In genomic region chr18:49699303-49699702, GRCh38 we compare ENCODE assay signal across 22 cellular contexts.
DNase-seq lines count a peak whose midpoint lies in the region; ATAC-seq, FAIRE-seq and TF ChIP-seq lines count a peak whose summit lies in the region.
"Had no signal": no experiment of that assay in that cellular context is flagged by ENCODE, and none has a peak within 500 bp of the region (broad histone marks: within the 10 kb centered on the region; RNA-seq: fewer than 3 reads in every experiment).

No MANE protein-coding gene starts in this region.

- peaks cover 8% of the 10 kb centered on the region for H3K4me1 ChIP-seq in PC-3 (ENCODE audit: insufficient read depth, low read length)
- H3K4me1 ChIP-seq in foreskin keratinocyte, result peaks cover 4% of the 10 kb centered on the region

- H3K4me2 ChIP-seq in PC-3 (ENCODE audit: low read length), result no peak overlapping the region

- H3K27ac Mint-ChIP-seq in nephron progenitor cell, result peak overlapping the region; percentile 58
- H3K27ac Mint-ChIP-seq: B cell; CD8-positive, alpha-beta T cell had no signal

- H3K27ac ChIP-seq in PC-3 (ENCODE audit: low read length), result 0 out of 2 replicates have a peak overlapping the region, but pooled peaks have one; percentile 69
- H3K27ac ChIP-seq in foreskin keratinocyte, result peak overlapping the region; percentile 58
- H3K27ac ChIP-seq: C4-2B, GM23248, HL-60 had no signal

- no peaks in the 10 kb centered on the region for H3K9me3 Mint-ChIP-seq in nephron progenitor cell
- H3K9me3 Mint-ChIP-seq: CD8-positive, alpha-beta T cell had no signal

- FAIRE-seq in bronchial epithelial cell (lab: Jason Lieb, UNC), result no peak
- FAIRE-seq: A204.1, D721Med, G401.6, GM12892, GM19239 had no signal

- H3K79me2 ChIP-seq in PC-3 (ENCODE audit: low read length), result no peaks in the 10 kb centered on the region

- ATAC-seq in PC-3, result no peak
- peak; percentile 75 for ATAC-seq in foreskin keratinocyte
- no peak for ATAC-seq in GM19455 (IDR thresholded peaks at IDR 0.05; ENCODE audit: unreplicated experiment)
- ATAC-seq: CD8-positive, alpha-beta T cell had no signal

- no peaks in the 10 kb centered on the region for H3K27me3 ChIP-seq in PC-3 (ENCODE audit: low read length)
- H3K27me3 ChIP-seq in bronchial epithelial cell (ENCODE audit: control insufficient read depth, insufficient read depth, low read length), result no peaks in the 10 kb centered on the region
- no peaks in the 10 kb centered on the region for H3K27me3 ChIP-seq in foreskin keratinocyte

- intact Hi-C loops in PC-3 (cut with micrococcal nuclease), result loop anchor here (10.0 kb wide), 1 partner anchor 135 kb away; the partner anchor contains the start of gene LIPG

- CTCF ChIA-PET in PC-3 (lab: Charles Lee), result no interaction called here

- H3K9ac ChIP-seq in PC-3 (ENCODE audit: low read length), result no peak overlapping the region
- H3K9ac ChIP-seq: GM23248 had no signal

- H3K36me3 ChIP-seq in PC-3 (ENCODE audit: low read depth, low read length) (no peaks in the 10 kb centered on the region), bronchial epithelial cell (ENCODE audit: control insufficient read depth, insufficient read depth, low read length) (no peaks in the 10 kb centered on the region)

- peaks cover 67% of the 10 kb centered on the region for H3K4me1 Mint-ChIP-seq in nephron progenitor cell
- H3K4me1 Mint-ChIP-seq: B cell had no signal

- H3K4me3 ChIP-seq in PC-3 (ENCODE audit: low read length), result no peak overlapping the region
- H3K4me3 ChIP-seq in bronchial epithelial cell (ENCODE audit: low read depth, low read length), result no peak overlapping the region
- H3K4me3 ChIP-seq: GM23248 had no signal

- H3K27me3 Mint-ChIP-seq in nephron progenitor cell (ENCODE audit: low read depth, poor library complexity), result peaks cover 3% of the 10 kb centered on the region

- no peak overlapping the region for H2AFZ ChIP-seq in PC-3 (ENCODE audit: low read length)
- H2AFZ ChIP-seq: GM23248 had no signal

- no peaks in the 10 kb centered on the region for H3F3A ChIP-seq in PC-3 (ENCODE audit: low read length, unreplicated experiment)

- H3K9me2 ChIP-seq in PC-3 (replicated peaks; ENCODE audit: low read length), result no peaks in the 10 kb centered on the region

- no peak for DNase-seq in PC-3
- DNase-seq in bronchial epithelial cell (ENCODE audit: low read depth), result peak; percentile 92
- DNase-seq in foreskin keratinocyte, result peak; percentile 59 to 65
- DNase-seq in nephron progenitor cell, result no peak
- DNase-seq in NCI-H510A (lab: John Stamatoyannopoulos, UW), result no peak
- no peak for DNase-seq in GM03348 (ENCODE audit: low spot score)
- DNase-seq: CD8-positive, alpha-beta T cell; COR-L47; DMS153; DMS79 treated with DMSO at 0.1 percent for 48 hours; EL; GM23248; H7 had no signal

- H3K9me3 ChIP-seq in PC-3 (ENCODE audit: low read length), result no peaks in the 10 kb centered on the region

- H3K4me3 Mint-ChIP-seq in nephron progenitor cell, result no peak overlapping the region
- H3K4me3 Mint-ChIP-seq: B cell; CD8-positive, alpha-beta T cell had no signal

- POLR2A ChIA-PET in PC-3 (lab: Charles Lee; ENCODE audit: unreplicated experiment), result no interaction called here

- TF ChIP-seq CTCF in PC-3 (conservative IDR thresholded peaks at IDR 0.05; ENCODE audit: low read depth, low read length) (no peak), bronchial epithelial cell (IDR thresholded peaks at IDR 0.05; ENCODE audit: insufficient read depth, low read length, severe bottlenecking) (no peak), foreskin keratinocyte (conservative IDR thresholded peaks at IDR 0.05) (no peak), nephron progenitor cell (IDR thresholded peaks at IDR 0.05) (no peak)

- H3K36me3 Mint-ChIP-seq in nephron progenitor cell (ENCODE audit: low read depth), result no peaks in the 10 kb centered on the region
- H3K36me3 Mint-ChIP-seq: CD8-positive, alpha-beta T cell had no signal

- H4K20me1 ChIP-seq in PC-3 (ENCODE audit: low read length), result no peaks in the 10 kb centered on the region

- no TSS peak for BruUV-seq in PC-3 (replicated peaks; lab: Mats Ljungman, UMichigan)

Comparison
In these comparisons a context has a peak if more than half of its experiments do, and no peak if none do; other contexts are left out.
1. DNase-seq: peak in bronchial epithelial cell (single experiment) and foreskin keratinocyte (2 of 2); none in PC-3 (single experiment), nephron progenitor cell (single experiment), NCI-H510A (single experiment) and GM03348 (single experiment).